Comparison of ENCODE assay signal across 20 cellular contexts in genomic region chr10:93261089-93261488, GRCh38.
"Had no signal": no experiment of that assay in that cellular context is flagged by ENCODE, and none has a peak within 500 bp of the region (broad histone marks: within the 10 kb centered on the region; RNA-seq: fewer than 3 reads in every experiment).

No MANE protein-coding gene starts in this region.

- H3K27ac ChIP-seq: dorsolateral prefrontal cortex, esophagus squamous epithelium, gastroesophageal sphincter, neural progenitor cell, ovary, upper lobe of right lung, vagina had no signal

- H3K27me3 ChIP-seq: dorsolateral prefrontal cortex, esophagus squamous epithelium, gastroesophageal sphincter, neural progenitor cell, ovary, upper lobe of right lung, vagina had no signal

- H3K36me3 Mint-ChIP-seq: mesothelial cell of epicardium, natural killer cell, neural progenitor cell had no signal

- H3K4me3 ChIP-seq: dorsolateral prefrontal cortex, esophagus squamous epithelium, gastroesophageal sphincter, neural progenitor cell, ovary, smooth muscle cell, upper lobe of right lung, vagina had no signal

- H2AFZ ChIP-seq: neural progenitor cell had no signal

- H3K4me1 ChIP-seq: esophagus squamous epithelium, gastroesophageal sphincter, neural progenitor cell, upper lobe of right lung, vagina had no signal

- ATAC-seq: gastroesophageal sphincter, left colon, natural killer cell, right cardiac atrium, upper lobe of right lung had no signal

- H3K9ac ChIP-seq: neural progenitor cell had no signal

- H3K9me3 Mint-ChIP-seq: mesothelial cell of epicardium, natural killer cell, neural progenitor cell had no signal

- H3K9me3 ChIP-seq: esophagus squamous epithelium, gastroesophageal sphincter, ovary, upper lobe of right lung, vagina had no signal

- H3K4me2 ChIP-seq: neural progenitor cell, smooth muscle cell had no signal

- DNase-seq: cortex of kidney; dorsolateral prefrontal cortex; effector memory CD4-positive, alpha-beta T cell; esophagus squamous epithelium; foreskin fibroblast; glutamatergic neuron; left colon; mammary epithelial cell; natural killer cell; nucleus accumbens; ovary; right cardiac atrium; stimulated activated CD4-positive, alpha-beta T cell treated with anti-CD3 and anti-CD28 coated beads, Interleukin-2, amount 100 ng/mL, for 48 hours; stimulated activated naive CD4-positive, alpha-beta T cell treated with Interleukin-2 at 50 U/mL for 16 hours; upper lobe of right lung had no signal

- H3K27ac Mint-ChIP-seq: mesothelial cell of epicardium, natural killer cell, neural progenitor cell had no signal

- H3K4me3 Mint-ChIP-seq: mesothelial cell of epicardium, natural killer cell, neural progenitor cell had no signal

- H3K36me3 ChIP-seq: esophagus squamous epithelium, gastroesophageal sphincter, neural progenitor cell, ovary, upper lobe of right lung, vagina had no signal

- H3K4me1 Mint-ChIP-seq: natural killer cell, neural progenitor cell had no signal
